19 cellular contexts compared by ENCODE assay signal in genomic region chr12:70415987-70416386, GRCh38. TPM values are rescaled to one million over a fixed set of nuclear protein-coding genes. Genes with fewer than 3 reads are reported as not detected.
DNase-seq lines count a peak whose midpoint lies in the region; ATAC-seq, FAIRE-seq and TF ChIP-seq lines count a peak whose summit lies in the region.
"Had no signal": no experiment of that assay in that cellular context is flagged by ENCODE, and none has a peak within 500 bp of the region (broad histone marks: within the 10 kb centered on the region; RNA-seq: fewer than 3 reads in every experiment).

No MANE protein-coding gene starts in this region.

- H3K4me3 ChIP-seq in MM.1S (ENCODE audit: low read length), result peak overlapping the region; percentile 44
- no peak overlapping the region for H3K4me3 ChIP-seq in testis
- no peak overlapping the region for H3K4me3 ChIP-seq in HepG2 (replicated peaks in 1 of 3; ENCODE audit: insufficient read depth in 1 of 3, low read depth in 2 of 3, low read length in 3 of 3)
- H3K4me3 ChIP-seq: skin epidermis, upper lobe of right lung had no signal

- H3K4me1 ChIP-seq in MM.1S (ENCODE audit: low read length) (peaks cover 44% of the 10 kb centered on the region), testis (no peaks in the 10 kb centered on the region), HepG2 (ENCODE audit: insufficient read depth, low read length) (no peaks in the 10 kb centered on the region)
- H3K4me1 ChIP-seq: upper lobe of right lung had no signal

- CTCF ChIA-PET in HepG2 (lab: Yijun Ruan, JAX; ENCODE audit: low intra/inter-chr PET ratio, low total read pairs), result no interaction called here

- H3K27ac ChIP-seq in MM.1S (ENCODE audit: low read length) (peak overlapping the region; percentile 76), testis (no peak overlapping the region), HepG2 (ENCODE audit: extremely low read length, insufficient read depth, low read length) (no peak overlapping the region)
- H3K27ac ChIP-seq: skin epidermis, upper lobe of right lung had no signal

- no peak for TF ChIP-seq RAD21 in HepG2 (CRISPR knock-in tag; IDR thresholded peaks at IDR 0.05)

- H3K27me3 ChIP-seq in MM.1S (replicated peaks; ENCODE audit: insufficient read depth, low read length), result no peaks in the 10 kb centered on the region
- no peaks in the 10 kb centered on the region for H3K27me3 ChIP-seq in testis
- H3K27me3 ChIP-seq in HepG2 (ENCODE audit: control insufficient read depth in 1 of 2, insufficient read depth in 2 of 2, low read length in 2 of 2), result no peaks in the 10 kb centered on the region
- H3K27me3 ChIP-seq: upper lobe of right lung had no signal

- FAIRE-seq in HepG2 (lab: Jason Lieb, UNC), result no peak

- peaks cover 3% of the 10 kb centered on the region; the same call in 1 of the 2 replicates for H3F3A ChIP-seq in MM.1S (ENCODE audit: insufficient read depth, low read length)

- H3K9me2 ChIP-seq in MM.1S (replicated peaks; ENCODE audit: insufficient read depth, low read length), result no peaks in the 10 kb centered on the region

- H3K36me3 ChIP-seq in MM.1S (replicated peaks; ENCODE audit: insufficient read depth, low read length) (no peaks in the 10 kb centered on the region), testis (ENCODE audit: low read depth, missing control alignments) (no peaks in the 10 kb centered on the region), HepG2 (replicated peaks in 1 of 2; ENCODE audit: control insufficient read depth in 1 of 2, insufficient read depth in 2 of 2, low read length in 2 of 2) (no peaks in the 10 kb centered on the region)
- H3K36me3 ChIP-seq: upper lobe of right lung had no signal

- in situ Hi-C loops in HepG2 (cut with HindIII; ENCODE audit: extremely low pct_ligation_motif_present, low pct_unique_long_range_greater_than_20kb), result no loop called here

- TF ChIP-seq EP300 in HepG2 (IDR thresholded peaks at IDR 0.05; ENCODE audit: low read depth in 2 of 2, low read length in 2 of 2) (no peak), HepG2 (CRISPR knock-in tag; IDR thresholded peaks at IDR 0.05; ENCODE audit: borderline replicate concordance) (no peak)

- intact Hi-C loops in testis (cut with DNase I; ENCODE audit: low total_unique reads), result no loop called here
- intact Hi-C loops in HepG2 (cut with micrococcal nuclease; ENCODE audit: unreplicated experiment), result no loop called here

- H2AFZ ChIP-seq in MM.1S (ENCODE audit: low read length), result no peak overlapping the region
- no peak overlapping the region for H2AFZ ChIP-seq in HepG2 (ENCODE audit: low read length)

- no peaks in the 10 kb centered on the region for H3K79me2 ChIP-seq in MM.1S (ENCODE audit: low read length)
- no peaks in the 10 kb centered on the region for H3K79me2 ChIP-seq in HepG2 (ENCODE audit: insufficient read depth, low read length)

- DNase-seq in MM.1S (peak; percentile 86), testis (no peak), HepG2 (ENCODE audit: low spot score) (no peak)
- DNase-seq in activated CD8-positive, alpha-beta memory T cell treated with anti-CD3 and anti-CD28 coated beads, Interleukin-2, amount 50 U/mL, for 4 hours, result no peak
- DNase-seq: activated CD4-positive, alpha-beta T cell treated with anti-CD3 and anti-CD28 coated beads for 48 hours; anterior cingulate cortex; COR-L47; left colon; NCI-H1436 treated with DMSO at 0.1 percent for 48 hours; NCI-H345; nephron progenitor cell; NK-92 treated with Interleukin-12 subunit alpha and Interleukin-12 subunit beta, amount 100 ng/mL, for 24 hours; stimulated activated CD4-positive, alpha-beta T cell treated with anti-CD3 and anti-CD28 coated beads, Interleukin-4, amount 100 ng/mL, for 1 hour; upper lobe of right lung had no signal

- WGBS in testis, 2 donors, result 53 to 69% methylated on average over 1 of the region's 1 CpG
- 0% methylated on average over 1 of the region's 1 CpG for WGBS in HepG2 (ENCODE audit: low lambda C conversion rate)

- TF ChIP-seq CTCF in MM.1S (IDR thresholded peaks at IDR 0.05; ENCODE audit: low read length) (no peak), testis (IDR thresholded peaks at IDR 0.05) (no peak), HepG2 (CRISPR knock-in tag; IDR thresholded peaks at IDR 0.05) (no peak)

- POLR2A ChIA-PET in HepG2 (lab: Yijun Ruan, JAX), result no interaction called here

- peak; percentile 53 for ATAC-seq in GM18858 (IDR thresholded peaks at IDR 0.05; ENCODE audit: unreplicated experiment)
- ATAC-seq in GM21515 (IDR thresholded peaks at IDR 0.05; ENCODE audit: unreplicated experiment), result peak; percentile 76
- ATAC-seq in HG03025 (IDR thresholded peaks at IDR 0.05; ENCODE audit: low FRiP score, unreplicated experiment), result peak; percentile 75
- ATAC-seq in HepG2, result no peak
- ATAC-seq: esophagus mucosa, left colon, upper lobe of right lung had no signal

- H3K4me2 ChIP-seq in MM.1S (ENCODE audit: low read depth, low read length) (peak overlapping the region; percentile 88), HepG2 (ENCODE audit: low read depth, low read length) (no peak overlapping the region)

- H4K20me1 ChIP-seq in MM.1S (ENCODE audit: insufficient read depth, low read length) (no peaks in the 10 kb centered on the region), HepG2 (ENCODE audit: insufficient read depth, low read length) (no peaks in the 10 kb centered on the region)

- H3K9me3 ChIP-seq in MM.1S (replicated peaks; ENCODE audit: insufficient read depth, low read length) (no peaks in the 10 kb centered on the region), testis (no peaks in the 10 kb centered on the region), HepG2 (ENCODE audit: low read length) (no peaks in the 10 kb centered on the region)
- H3K9me3 ChIP-seq: upper lobe of right lung had no signal

- H3K9ac ChIP-seq in MM.1S (ENCODE audit: low read length) (peak overlapping the region; percentile 5; the same call in 1 of the 2 replicates), HepG2 (ENCODE audit: insufficient read depth, low read depth, low read length) (no peak overlapping the region)

- no TSS peak for BruUV-seq in HepG2 (replicated peaks; lab: Mats Ljungman, UMichigan)

- TF ChIP-seq POLR2A in testis (IDR thresholded peaks at IDR 0.05) (no peak), HepG2 (IDR thresholded peaks at IDR 0.05; ENCODE audit: insufficient read depth in 1 of 2, low read depth in 2 of 2, low read length in 2 of 2) (no peak)

TF ChIP-seq in HepG2, 621 proteins besides CTCF, POLR2A, EP300 and RAD21 (continues in another document):
- no peak for TF ChIP-seq EHMT2 (IDR thresholded peaks at IDR 0.05; ENCODE audit: borderline replicate concordance, low read depth, low read length)
- TF ChIP-seq REPIN1 (CRISPR knock-in tag; IDR thresholded peaks at IDR 0.05; ENCODE audit: borderline replicate concordance, low read depth), result no peak
- TF ChIP-seq, protein P1, sequence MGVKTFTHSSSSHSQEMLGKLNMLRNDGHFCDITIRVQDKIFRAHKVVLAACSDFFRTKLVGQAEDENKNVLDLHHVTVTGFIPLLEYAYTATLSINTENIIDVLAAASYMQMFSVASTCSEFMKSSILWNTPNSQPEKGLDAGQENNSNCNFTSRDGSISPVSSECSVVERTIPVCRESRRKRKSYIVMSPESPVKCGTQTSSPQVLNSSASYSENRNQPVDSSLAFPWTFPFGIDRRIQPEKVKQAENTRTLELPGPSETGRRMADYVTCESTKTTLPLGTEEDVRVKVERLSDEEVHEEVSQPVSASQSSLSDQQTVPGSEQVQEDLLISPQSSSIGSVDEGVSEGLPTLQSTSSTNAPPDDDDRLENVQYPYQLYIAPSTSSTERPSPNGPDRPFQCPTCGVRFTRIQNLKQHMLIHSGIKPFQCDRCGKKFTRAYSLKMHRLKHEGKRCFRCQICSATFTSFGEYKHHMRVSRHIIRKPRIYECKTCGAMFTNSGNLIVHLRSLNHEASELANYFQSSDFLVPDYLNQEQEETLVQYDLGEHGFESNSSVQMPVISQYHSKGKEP (CRISPR knock-in tag; IDR thresholded peaks at IDR 0.05), result no peak
- no peak for TF ChIP-seq TEAD3 (CRISPR knock-in tag; optimal IDR thresholded peaks at IDR 0.05; ENCODE audit: borderline replicate concordance)
- no peak for TF ChIP-seq NR3C1 (CRISPR knock-in tag; IDR thresholded peaks at IDR 0.05)
- no peak for TF ChIP-seq PLRG1 (conservative IDR thresholded peaks at IDR 0.05)

RNA-seq across cellular contexts. Expression of gene KCNMB4, which starts 49.9 kb away (rescaled TPM):
- total RNA-seq in testis, result 1 to 10 TPM; 7.1 to 8.8 TPM
- 3.5 TPM for polyA plus RNA-seq in testis (ENCODE audit: insufficient read depth, low read depth, low replicate concordance)
- total RNA-seq in HepG2 (2016; rRNA removed; fragmentation: Illumina TruSeq; extraction: Trizol), result 0.84 and 1.7 TPM in 2 replicates
- 0.71 and 0.97 TPM in 2 replicates for total RNA-seq in HepG2 (2016; cell fraction: cytosol; rRNA removed; fragmentation: Illumina TruSeq; extraction: Trizol; ENCODE audit: low read depth)
- 0.68 and 0.89 TPM in 2 replicates for total RNA-seq in HepG2 (2016; cell fraction: insoluble cytoplasmic fraction; rRNA removed; fragmentation: Illumina TruSeq; extraction: Trizol)
- total RNA-seq in HepG2 (2016; cell fraction: membrane; rRNA removed; fragmentation: Illumina TruSeq; extraction: Trizol), result 1.3 and 1.8 TPM in 2 replicates
- 0.66 and 0.68 TPM in 2 replicates for total RNA-seq in HepG2 (2016; cell fraction: nucleus; rRNA removed; fragmentation: Illumina TruSeq; extraction: Trizol)
- polyA plus RNA-seq in HepG2 (2011; rRNA removed), result 0.67 and 1.1 TPM in 2 replicates
- 0.95 and 1.1 TPM in 2 replicates for polyA plus RNA-seq in HepG2 (2011; cell fraction: cytosol; rRNA removed)
- polyA plus RNA-seq in HepG2 (2011; cell fraction: nucleus; rRNA removed), result 0.53 and 0.57 TPM in 2 replicates
- 0.35 and 0.38 TPM in 2 replicates for polyA plus RNA-seq in HepG2 (2012)
- polyA plus RNA-seq in HepG2 (2016; cell fraction: cytosol; fragmentation: Illumina TruSeq; extraction: Trizol; ENCODE audit: low read depth), result 1.0 and 1.1 TPM in 2 replicates
- 0.85 and 0.97 TPM in 2 replicates for polyA plus RNA-seq in HepG2 (2016; cell fraction: insoluble cytoplasmic fraction; fragmentation: Illumina TruSeq; extraction: Trizol; ENCODE audit: low read depth)
- polyA plus RNA-seq in HepG2 (2016; cell fraction: membrane; fragmentation: Illumina TruSeq; extraction: Trizol; ENCODE audit: low read depth), result 1.2 and 1.5 TPM in 2 replicates
- polyA plus RNA-seq in HepG2 (2016; cell fraction: nucleus; fragmentation: Illumina TruSeq; extraction: Trizol; ENCODE audit: insufficient read depth, low read depth), result 0.88 and 0.93 TPM in 2 replicates
- 1.6 and 2.8 TPM in 2 replicates for polyA minus RNA-seq in HepG2 (2011; rRNA and poly(A)+ RNA removed; ENCODE audit: low replicate concordance)
- polyA minus RNA-seq in HepG2 (2011; cell fraction: cytosol; rRNA and poly(A)+ RNA removed), result 0.44 and 0.59 TPM in 2 replicates
- 0.77 and 1.2 TPM in 2 replicates for polyA minus RNA-seq in HepG2 (2011; cell fraction: nucleus; rRNA and poly(A)+ RNA removed)
